ENCODE assay signal across 8 cellular contexts in the genomic region with DNA sequence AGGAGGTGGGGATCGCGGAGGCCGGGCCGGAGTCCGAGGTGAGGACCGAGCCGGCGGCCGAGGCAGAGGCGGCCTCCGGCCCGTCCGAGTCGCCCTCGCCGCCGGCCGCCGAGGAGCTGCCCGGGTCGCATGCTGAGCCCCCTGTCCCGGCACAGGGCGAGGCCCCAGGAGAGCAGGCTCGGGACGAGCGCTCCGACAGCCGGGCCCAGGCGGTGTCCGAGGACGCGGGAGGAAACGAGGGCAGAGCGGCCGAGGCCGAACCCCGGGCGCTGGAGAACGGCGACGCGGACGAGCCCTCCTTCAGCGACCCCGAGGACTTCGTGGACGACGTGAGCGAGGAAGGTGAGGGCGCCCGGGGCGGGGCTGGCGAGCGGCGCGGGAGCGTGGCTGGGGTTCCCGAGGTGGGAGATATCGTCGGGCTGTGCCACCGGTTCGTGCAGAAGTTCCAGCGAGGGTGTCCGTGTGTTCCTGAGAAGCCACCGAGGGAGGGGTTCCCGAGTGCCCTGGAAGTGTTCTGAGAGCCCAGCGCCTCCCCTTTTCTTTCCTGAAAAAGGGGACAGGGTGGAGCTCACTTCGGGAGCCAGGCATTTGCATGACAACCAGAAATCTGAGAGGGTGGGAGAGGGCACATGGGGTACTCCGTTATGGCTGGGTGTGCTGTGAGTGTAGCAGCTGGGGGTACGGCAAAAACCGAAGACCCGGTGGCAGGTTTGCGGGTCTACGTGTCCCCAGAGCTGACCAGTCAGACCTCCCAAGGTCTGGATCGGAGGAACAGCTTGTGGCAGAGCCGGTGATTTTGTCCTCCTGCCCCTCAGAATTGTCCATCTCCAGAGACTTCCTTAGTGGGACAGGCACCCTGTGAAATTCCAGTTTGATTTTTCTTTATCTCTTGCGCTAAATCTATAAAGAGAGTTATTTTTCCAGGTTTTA. TPM values are rescaled to one million over a fixed set of nuclear protein-coding genes. Genes with fewer than 3 reads are reported as not detected.
DNase-seq lines count a peak whose midpoint lies in the region; ATAC-seq and TF ChIP-seq lines count a peak whose summit lies in the region.

No MANE protein-coding gene starts in this region.

- H3K4me2 ChIP-seq in H9 (ENCODE audit: insufficient read depth, insufficient read length, low read length) (peak overlapping the region; percentile 70), OCI-LY1 (ENCODE audit: low read length) (peak overlapping the region; percentile 90)

- peaks cover 14 to 24% of the 10 kb centered on the region in 2 experiments for H3K4me1 Mint-ChIP-seq in H9
- H3K4me1 Mint-ChIP-seq in stimulated activated naive CD8-positive, alpha-beta T cell treated with anti-CD3 and anti-CD28 coated beads, Interleukin-15, amount 100 ng/mL, for 72 hours = peaks cover 64% of the 10 kb centered on the region

- H3K56ac ChIP-seq in H9 (ENCODE audit: insufficient read length, low read depth, low read length) = no peak overlapping the region

- no peak overlapping the region for H2BK20ac ChIP-seq in H9 (ENCODE audit: low read depth, low read length, poor library complexity, severe bottlenecking)

- no peak overlapping the region for H2AK5ac ChIP-seq in H9 (ENCODE audit: insufficient read length, low read length)

- H2BK120ac ChIP-seq in H9 (ENCODE audit: low read depth, low read length, poor library complexity, severe bottlenecking) = no peak overlapping the region

- ATAC-seq in left lung = no peak
- peak; percentile 40 for ATAC-seq in stimulated activated naive CD8-positive, alpha-beta T cell treated with anti-CD3 and anti-CD28 coated beads, Interleukin-15, amount 100 ng/mL, for 72 hours

- H2AFZ ChIP-seq in H9 (ENCODE audit: low read length) = no peak overlapping the region
- H2AFZ ChIP-seq in OCI-LY1 (ENCODE audit: low read length) = no peak overlapping the region

- no peak overlapping the region for H2BK5ac ChIP-seq in H9 (ENCODE audit: insufficient read length, low read length)

- H3K36me3 Mint-ChIP-seq in H9 (ENCODE audit: insufficient read depth in 1 of 3, low read depth in 3 of 3) = peaks cover 26 to 59% (median 44%) of the 10 kb centered on the region in 3 experiments

- H4K20me1 ChIP-seq in H9 (ENCODE audit: control insufficient read depth, insufficient read depth, insufficient read length) = no peaks in the 10 kb centered on the region
- H4K20me1 ChIP-seq in OCI-LY1 (ENCODE audit: insufficient read depth, low read length) = 0 out of 2 replicates have a peak, but pooled peaks cover 2% of the 10 kb centered on the region

- no peak overlapping the region for H4K91ac ChIP-seq in H9 (ENCODE audit: insufficient read length, low read depth, low read length)

- H3K23ac ChIP-seq in H9 (ENCODE audit: insufficient read length, low read depth, low read length) = no peak overlapping the region

- no peaks in the 10 kb centered on the region for H3K9me3 ChIP-seq in H9 (ENCODE audit: control insufficient read depth, low read depth, low read length)
- H3K9me3 ChIP-seq in OCI-LY1 (ENCODE audit: low read length) = no peaks in the 10 kb centered on the region
- H3K9me3 ChIP-seq in left lung = no peaks in the 10 kb centered on the region

- H3K27me3 Mint-ChIP-seq in H9 (ENCODE audit: low read depth) = no peaks in the 10 kb centered on the region
- no peaks in the 10 kb centered on the region for H3K27me3 Mint-ChIP-seq in stimulated activated naive CD8-positive, alpha-beta T cell treated with anti-CD3 and anti-CD28 coated beads, Interleukin-15, amount 100 ng/mL, for 72 hours

- no peak overlapping the region for H2BK15ac ChIP-seq in H9 (ENCODE audit: low read depth, low read length)

- no peak overlapping the region for H3T11ph ChIP-seq in H9 (ENCODE audit: low read length)

- H3K18ac ChIP-seq in H9 (ENCODE audit: insufficient read length, low read depth, low read length) = peak overlapping the region; percentile 24

- H3K9ac ChIP-seq in H9 (ENCODE audit: extremely low read depth, insufficient read length, low read length) = peak overlapping the region; percentile 98
- H3K9ac ChIP-seq in OCI-LY1 (ENCODE audit: low read length) = peak overlapping the region; percentile 98

- no peak overlapping the region for H4K5ac ChIP-seq in H9 (ENCODE audit: insufficient read length, low read depth, low read length)

- H3K27me3 ChIP-seq in H9 (ENCODE audit: insufficient read depth, low read length) (no peaks in the 10 kb centered on the region), OCI-LY1 (ENCODE audit: insufficient read depth, low read length) (no peaks in the 10 kb centered on the region), left lung (no peaks in the 10 kb centered on the region)

- no peaks in the 10 kb centered on the region; a peak in 1 of 5 replicates for H3K9me3 Mint-ChIP-seq in H9
- no peaks in the 10 kb centered on the region for H3K9me3 Mint-ChIP-seq in stimulated activated naive CD8-positive, alpha-beta T cell treated with anti-CD3 and anti-CD28 coated beads, Interleukin-15, amount 100 ng/mL, for 72 hours

- H3K36me3 ChIP-seq in OCI-LY1 (ENCODE audit: insufficient read depth, low read length) = peaks cover 51% of the 10 kb centered on the region
- H3K36me3 ChIP-seq in left lung = peaks cover 0 to 27% of the 10 kb centered on the region in 2 donors

- peaks cover 3% of the 10 kb centered on the region for H3K23me2 ChIP-seq in H9 (ENCODE audit: insufficient read length, low read depth, low read length, poor library complexity, severe bottlenecking)

- H3K79me1 ChIP-seq in H9 (ENCODE audit: insufficient read depth, low read depth, low read length, poor library complexity, severe bottlenecking) = no peaks in the 10 kb centered on the region

- H3K4me1 ChIP-seq in H9 (ENCODE audit: insufficient read depth, low read length) = no peaks in the 10 kb centered on the region
- peaks cover 40% of the 10 kb centered on the region for H3K4me1 ChIP-seq in OCI-LY1 (ENCODE audit: insufficient read depth, low read length, severe bottlenecking)
- peaks cover 33 to 57% of the 10 kb centered on the region in 2 donors for H3K4me1 ChIP-seq in left lung

- peak overlapping the region; percentile 99 for H3K4me3 ChIP-seq in OCI-LY1 (ENCODE audit: low read depth, low read length, poor library complexity, severe bottlenecking)
- peak overlapping the region; percentile 93 for H3K4me3 ChIP-seq in astrocyte of the spinal cord (ENCODE audit: low read depth, low read length)
- peak overlapping the region; percentile 96 to 98 for H3K4me3 ChIP-seq in left lung

- peak overlapping the region; percentile 49; the same call in 1 of the 2 replicates for H3K14ac ChIP-seq in H9 (ENCODE audit: insufficient read depth, low read length)

- H3K27ac ChIP-seq in H9 (ENCODE audit: insufficient read length, low read depth, low read length) = no peak overlapping the region
- H3K27ac ChIP-seq in OCI-LY1 (ENCODE audit: low read depth, low read length, poor library complexity, severe bottlenecking) = peak overlapping the region; percentile 23
- H3K27ac ChIP-seq in left lung = peak overlapping the region in 1 of 2 donors; percentile 100

- H3K27ac Mint-ChIP-seq in H9 = peak overlapping the region; percentile 82 to 92 (median 90); a peak in 5 of 7 replicates
- peak overlapping the region; percentile 96 to 97 for H3K27ac Mint-ChIP-seq in stimulated activated naive CD8-positive, alpha-beta T cell treated with anti-CD3 and anti-CD28 coated beads, Interleukin-15, amount 100 ng/mL, for 72 hours

- intact Hi-C loops in left lung (cut with DNase I) = no loop called here

- peak overlapping the region; percentile 93 to 95 for H3K4me3 Mint-ChIP-seq in H9
- H3K4me3 Mint-ChIP-seq in stimulated activated naive CD8-positive, alpha-beta T cell treated with anti-CD3 and anti-CD28 coated beads, Interleukin-15, amount 100 ng/mL, for 72 hours = peak overlapping the region; percentile 83 to 87

- no peak overlapping the region for H3K4ac ChIP-seq in H9 (ENCODE audit: low read depth, low read length)

- TF ChIP-seq CTCF in H9 (conservative IDR thresholded peaks at IDR 0.05) (no peak), OCI-LY1 (IDR thresholded peaks at IDR 0.05; ENCODE audit: low read length) (no peak), astrocyte of the spinal cord (IDR thresholded peaks at IDR 0.05; ENCODE audit: low read depth, low read length) (no peak), left lung (IDR thresholded peaks at IDR 0.05) (no peak)

- no peak overlapping the region for H4K8ac ChIP-seq in H9 (replicated peaks; ENCODE audit: insufficient read length, low read depth, low read length)

- H3F3A ChIP-seq in OCI-LY1 (ENCODE audit: insufficient read depth, low read length) = no peaks in the 10 kb centered on the region

- no peaks in the 10 kb centered on the region for H3K9me2 ChIP-seq in OCI-LY1 (ENCODE audit: low read depth, low read length)

- H3K79me2 ChIP-seq in H9 (ENCODE audit: insufficient read depth, low read length) (peaks cover 49% of the 10 kb centered on the region), OCI-LY1 (ENCODE audit: insufficient read depth, low read length) (peaks cover 55% of the 10 kb centered on the region)

- H2BK12ac ChIP-seq in H9 (ENCODE audit: insufficient read length, low read depth, low read length) = no peak overlapping the region

- DNase-seq in COLO668 (lab: John Stamatoyannopoulos, UW; ENCODE audit: unreplicated experiment) (peak; percentile 55), H9 (no peak), astrocyte of the spinal cord (ENCODE audit: low read depth, low spot score) (no peak), left lung (peak in 1 of 2 donors; percentile 85), cerebellum (ENCODE audit: low spot score) (no peak), ureter (ENCODE audit: low spot score) (no peak)
- peak; percentile 35 for DNase-seq in stimulated activated naive CD8-positive, alpha-beta T cell treated with anti-CD3 and anti-CD28 coated beads, Interleukin-15, amount 100 ng/mL, for 72 hours

- in situ Hi-C loops in astrocyte of the spinal cord (cut with HindIII; ENCODE audit: low sequenced_read_pairs) = no loop called here

- no CpG with 5 or more reads among the region's 77 CpGs for WGBS in H9 (ENCODE audit: extremely low coverage, insufficient read length, low lambda C conversion rate)

RNA-seq across cellular contexts. Expression of a gene that starts 0.7 kb away (rescaled TPM):
- total RNA-seq in H9 (2021) (337 and 343 TPM in 2 replicates), left lung (100 to 1,000 TPM in 1 of 2 donors, 10 to 100 TPM in 1; 91.4 to 131 TPM), cerebellum (57.8 TPM), ureter (142 TPM)

RNA-seq across cellular contexts. Expression of a gene that starts 41.1 kb away (rescaled TPM):
- 40.6 and 45.6 TPM in 2 replicates for total RNA-seq in H9 (2021)
- 10 to 100 TPM; 48.2 to 60.5 TPM for total RNA-seq in left lung
- 9.9 TPM for total RNA-seq in cerebellum
- 23.7 TPM for total RNA-seq in ureter

RNA-seq across cellular contexts. Expression of a gene that starts 48.1 kb away (rescaled TPM):
- total RNA-seq in H9 (2021) (18.4 and 19.3 TPM in 2 replicates), left lung (10 to 100 TPM; 19.2 to 27.1 TPM), cerebellum (5.4 TPM), ureter (19.0 TPM)

Comparison
In these comparisons a context has a peak if more than half of its experiments do, and no peak if none do; other contexts are left out.
1. DNase-seq: peak in COLO668 (single experiment) and stimulated activated naive CD8-positive, alpha-beta T cell treated with anti-CD3 and anti-CD28 coated beads, Interleukin-15, amount 100 ng/mL, for 72 hours (2 of 2); none in H9 (single experiment), astrocyte of the spinal cord (single experiment), cerebellum (single experiment) and ureter (single experiment).
2. Peak in every context shown above with its lines, with median percentiles within 50 percentile points of each other: H3K4me3 ChIP-seq.